ENCODE assay signal across 10 cellular contexts in genomic region chr13:21234537-21234936, GRCh38. TPM values are rescaled to one million over a fixed set of nuclear protein-coding genes. Genes with fewer than 3 reads are reported as not detected.
DNase-seq lines count a peak whose midpoint lies in the region; ATAC-seq and TF ChIP-seq lines count a peak whose summit lies in the region.
"Had no signal": no experiment of that assay in that cellular context is flagged by ENCODE, and none has a peak within 500 bp of the region (broad histone marks: within the 10 kb centered on the region; RNA-seq: fewer than 3 reads in every experiment).

No MANE protein-coding gene starts in this region.

- no peak overlapping the region for H3K4me2 ChIP-seq in GM23338

- TF ChIP-seq EP300 in gastroesophageal sphincter (IDR thresholded peaks at IDR 0.05): no peak

- H3K4me3 ChIP-seq in GM23338 (no peak overlapping the region), WERI-Rb-1 (ENCODE audit: low read depth, low read length) (peak overlapping the region; percentile 38), gastroesophageal sphincter (no peak overlapping the region)

- no peak overlapping the region for H3K4me3 Mint-ChIP-seq in GM23338
- H3K4me3 Mint-ChIP-seq: activated CD4-positive, alpha-beta T cell treated with anti-CD3 and anti-CD28 coated beads, Interleukin-2, amount 10 ng/mL, durations not matched to agents 7 days and 5 days; CD8-positive, alpha-beta memory T cell; stimulated activated naive CD8-positive, alpha-beta T cell treated with anti-CD3 and anti-CD28 coated beads, Interleukin-15, amount 100 ng/mL, for 72 hours had no signal

- H3K27me3 ChIP-seq in GM23338 (ENCODE audit: insufficient read depth) (no peaks in the 10 kb centered on the region), WERI-Rb-1 (ENCODE audit: insufficient read depth, low read depth, severe bottlenecking) (no peaks in the 10 kb centered on the region), gastroesophageal sphincter (peaks cover 5% of the 10 kb centered on the region)

- DNase-seq in Ammon's horn (ENCODE audit: low spot score) (peak; percentile 25), GM23338 (ENCODE audit: low spot score) (no peak), WERI-Rb-1 (peak; percentile 96), myocyte (ENCODE audit: low read depth) (peak; percentile 70), D341Med (ENCODE audit: low spot score) (no peak)
- DNase-seq in stimulated activated naive CD4-positive, alpha-beta T cell (lab: John Stamatoyannopoulos, UW): no peak
- DNase-seq: activated CD4-positive, alpha-beta T cell treated with anti-CD3 and anti-CD28 coated beads, Interleukin-2, amount 10 ng/mL, durations not matched to agents 7 days and 5 days; CD8-positive, alpha-beta memory T cell; stimulated activated naive CD8-positive, alpha-beta T cell treated with anti-CD3 and anti-CD28 coated beads, Interleukin-15, amount 100 ng/mL, for 72 hours had no signal

- no peaks in the 10 kb centered on the region; the same call in 2 of the 3 replicates for H3K9me3 Mint-ChIP-seq in GM23338
- H3K9me3 Mint-ChIP-seq: activated CD4-positive, alpha-beta T cell treated with anti-CD3 and anti-CD28 coated beads, Interleukin-2, amount 10 ng/mL, durations not matched to agents 7 days and 5 days; CD8-positive, alpha-beta memory T cell had no signal

- H3K9me3 ChIP-seq in WERI-Rb-1 (ENCODE audit: severe bottlenecking) (no peaks in the 10 kb centered on the region), gastroesophageal sphincter (no peaks in the 10 kb centered on the region)

- ATAC-seq in GM23338 (no peak), gastroesophageal sphincter (no peak)
- ATAC-seq: stimulated activated naive CD8-positive, alpha-beta T cell treated with anti-CD3 and anti-CD28 coated beads, Interleukin-15, amount 100 ng/mL, for 72 hours had no signal

- no peaks in the 10 kb centered on the region for H3K79me2 ChIP-seq in GM23338 (replicated peaks; ENCODE audit: insufficient read depth)

- no peaks in the 10 kb centered on the region for H3F3A ChIP-seq in GM23338 (replicated peaks; ENCODE audit: low read depth)

- H4K20me1 ChIP-seq in GM23338 (replicated peaks; ENCODE audit: insufficient read depth): no peaks in the 10 kb centered on the region

- H3K4me1 Mint-ChIP-seq in GM23338: no peaks in the 10 kb centered on the region; the same call in 2 of the 3 replicates

- no peak for TF ChIP-seq POLR2A in gastroesophageal sphincter (IDR thresholded peaks at IDR 0.05)

- WGBS in gastroesophageal sphincter (ENCODE audit: low coverage in 1 of 2), 2 donors: 26 to 64% methylated on average over 4 to 6 of the region's 9 CpGs

- H3K36me3 ChIP-seq in GM23338 (ENCODE audit: insufficient read depth): no peaks in the 10 kb centered on the region
- no peaks in the 10 kb centered on the region for H3K36me3 ChIP-seq in WERI-Rb-1
- H3K36me3 ChIP-seq in gastroesophageal sphincter: no peaks in the 10 kb centered on the region

- H3K9me2 ChIP-seq in GM23338 (ENCODE audit: insufficient read depth): no peaks in the 10 kb centered on the region

- H3K36me3 Mint-ChIP-seq in GM23338 (ENCODE audit: low read depth): no peaks in the 10 kb centered on the region
- H3K36me3 Mint-ChIP-seq: CD8-positive, alpha-beta memory T cell had no signal

- H2AFZ ChIP-seq in GM23338: 0 out of 2 replicates have a peak overlapping the region, but pooled peaks have one; percentile 47

- no peak overlapping the region for H3K27ac ChIP-seq in GM23338 (ENCODE audit: low read depth)
- peak overlapping the region; percentile 46; the same call in 1 of the 2 replicates for H3K27ac ChIP-seq in WERI-Rb-1
- no peak overlapping the region for H3K27ac ChIP-seq in gastroesophageal sphincter

- no peak overlapping the region for H3K27ac Mint-ChIP-seq in GM23338
- H3K27ac Mint-ChIP-seq: activated CD4-positive, alpha-beta T cell treated with anti-CD3 and anti-CD28 coated beads, Interleukin-2, amount 10 ng/mL, durations not matched to agents 7 days and 5 days; CD8-positive, alpha-beta memory T cell; stimulated activated naive CD8-positive, alpha-beta T cell treated with anti-CD3 and anti-CD28 coated beads, Interleukin-15, amount 100 ng/mL, for 72 hours had no signal

- TF ChIP-seq CTCF in GM23338 (conservative IDR thresholded peaks at IDR 0.05; ENCODE audit: low read depth in 2 of 2) (no peak), WERI-Rb-1 (IDR thresholded peaks at IDR 0.05; ENCODE audit: low read depth, low read length) (no peak), gastroesophageal sphincter (IDR thresholded peaks at IDR 0.05) (no peak)

- H3K4me1 ChIP-seq in GM23338 (ENCODE audit: insufficient read depth) (no peaks in the 10 kb centered on the region), gastroesophageal sphincter (no peaks in the 10 kb centered on the region)

- H3K27me3 Mint-ChIP-seq in GM23338 (ENCODE audit: insufficient read depth, low read depth, poor library complexity): no peaks in the 10 kb centered on the region

TF ChIP-seq in GM23338, 12 proteins besides CTCF, POLR2A, EP300 and RAD21:
- TF ChIP-seq NANOG (IDR thresholded peaks at IDR 0.05; ENCODE audit: borderline replicate concordance): no peak
- no peak for TF ChIP-seq STAT1 (IDR thresholded peaks at IDR 0.05; ENCODE audit: unreplicated experiment)
- TF ChIP-seq POLR2AphosphoS5 (IDR thresholded peaks at IDR 0.05; ENCODE audit: low read depth): no peak
- TF ChIP-seq ZNF331 (CRISPR knock-in tag; IDR thresholded peaks at IDR 0.05; ENCODE audit: low read depth): no peak

RNA-seq across cellular contexts. Expression of gene MRPL57, which starts 58.1 kb away (rescaled TPM):
- 39.5 and 41.6 TPM in 2 replicates for total RNA-seq in GM23338 (2014; rRNA removed; shearing (Covaris generic))
- polyA plus RNA-seq in GM23338 (2016; fragmentation: Nextera tagmentation; extraction: Ambion mirVana): 110 and 119 TPM in 2 replicates
- total RNA-seq in myocyte (31.7 and 35.2 TPM in 2 replicates), gastroesophageal sphincter (10 to 100 TPM; 19.8 to 50.3 (median 28.6) TPM)
- polyA plus RNA-seq in myocyte (2012): 22.8 TPM

RNA-seq across cellular contexts. Expression of gene SKA3, which starts 58.2 kb away (rescaled TPM):
- 65.9 and 70.2 TPM in 2 replicates for total RNA-seq in GM23338 (2014; rRNA removed; shearing (Covaris generic))
- polyA plus RNA-seq in GM23338 (2016; fragmentation: Nextera tagmentation; extraction: Ambion mirVana): 179 TPM in 2 replicates
- total RNA-seq in myocyte (2.5 and 3.1 TPM in 2 replicates), gastroesophageal sphincter (under 1 TPM in 3 of 4 donors, not detected in 1; 0.19 to 0.81 (median 0.27) TPM)
- 0.18 TPM for polyA plus RNA-seq in myocyte (2012)
- polyA plus RNA-seq: CD8-positive, alpha-beta memory T cell had no signal

Comparison
In these comparisons a context has a peak if more than half of its experiments do, and no peak if none do; other contexts are left out.
1. DNase-seq: peak in Ammon's horn (single experiment), WERI-Rb-1 (single experiment) and myocyte (single experiment); none in GM23338 (single experiment), D341Med (single experiment) and stimulated activated naive CD4-positive, alpha-beta T cell (0 of 6).
2. RNA of gene SKA3, which starts 58.2 kb away (total RNA-seq): 65.9 to 70.2 TPM in GM23338; 2.5 to 3.1 TPM in myocyte and 0.19 to 0.81 TPM in gastroesophageal sphincter; every median in the first group is over 10 times any median in the second.